27 cellular contexts compared by ENCODE assay signal in the genomic region with DNA sequence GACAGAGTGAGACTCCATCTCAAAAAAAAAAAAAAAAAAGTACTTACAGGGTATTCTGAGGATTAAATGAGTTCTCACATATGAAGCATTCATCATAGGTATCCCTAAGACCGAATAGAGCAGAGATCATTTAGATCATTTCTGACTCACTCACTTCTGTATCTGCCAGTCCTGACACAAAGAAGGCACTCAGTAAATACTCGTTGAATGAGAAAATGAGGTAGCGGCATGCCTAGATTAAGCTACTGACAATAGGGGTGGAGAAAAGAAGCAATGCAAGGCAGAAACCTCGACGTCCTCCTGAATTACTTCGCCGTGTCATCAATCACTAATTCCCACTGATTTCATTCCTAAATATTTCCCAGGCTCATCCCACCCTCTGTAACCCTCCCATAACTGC.
"Had no signal": no experiment of that assay in that cellular context is flagged by ENCODE, and none has a peak within 500 bp of the region (broad histone marks: within the 10 kb centered on the region; RNA-seq: fewer than 3 reads in every experiment).

No MANE protein-coding gene starts in this region.

- H3K9me3 ChIP-seq: adrenal gland, left lung, tibial artery had no signal

- ATAC-seq: activated CD4-positive, alpha-beta T cell treated with anti-CD3 and anti-CD28 coated beads for 36 hours; activated T-cell treated with anti-CD3 and anti-CD28 coated beads, Interleukin-2, amount 50 U/mL, for 4 hours; left lung; natural killer cell treated with Interleukin-12 subunit alpha and Interleukin-12 subunit beta and Interleukin-15 and Interleukin-18, amount 100 ng/mL, for 72 hours; sciatic nerve; stimulated activated effector memory CD8-positive, alpha-beta T cell treated with anti-CD3 and anti-CD28 coated beads, Interleukin-12 subunit alpha, Interleukin-12 subunit beta, amount 100 ng/mL, for 72 hours; stimulated activated naive CD8-positive, alpha-beta T cell treated with anti-CD3 and anti-CD28 coated beads, Interleukin-15, amount 100 ng/mL, for 72 hours; T-helper 17 cell had no signal

- H3K4me3 ChIP-seq: adrenal gland, coronary artery, left lung, lung, tibial artery had no signal

- H3K4me1 ChIP-seq: adrenal gland, left lung, tibial artery had no signal

- H3K4me3 Mint-ChIP-seq: activated B cell treated with CpG ODN at 0.5 μM for 24 hours; activated CD4-positive, alpha-beta T cell treated with anti-CD3 and anti-CD28 coated beads for 36 hours; activated naive CD8-positive, alpha-beta T cell; activated T-cell treated with anti-CD3 and anti-CD28 coated beads, Interleukin-2, amount 50 U/mL, for 4 hours; endodermal cell; natural killer cell treated with Interleukin-12 subunit alpha and Interleukin-12 subunit beta and Interleukin-15 and Interleukin-18, amount 100 ng/mL, for 72 hours; stimulated activated effector memory CD8-positive, alpha-beta T cell treated with anti-CD3 and anti-CD28 coated beads, Interleukin-12 subunit alpha, Interleukin-12 subunit beta, amount 100 ng/mL, for 72 hours; stimulated activated naive CD8-positive, alpha-beta T cell treated with anti-CD3 and anti-CD28 coated beads, Interleukin-15, amount 100 ng/mL, for 72 hours; T-helper 17 cell had no signal

- H3K27ac ChIP-seq: adrenal gland, coronary artery, left lung, tibial artery had no signal

- H3K4me1 Mint-ChIP-seq: activated B cell treated with CpG ODN at 0.5 μM for 24 hours; activated CD4-positive, alpha-beta T cell treated with anti-CD3 and anti-CD28 coated beads for 36 hours; stimulated activated effector memory CD8-positive, alpha-beta T cell treated with anti-CD3 and anti-CD28 coated beads, Interleukin-12 subunit alpha, Interleukin-12 subunit beta, amount 100 ng/mL, for 72 hours; stimulated activated naive CD8-positive, alpha-beta T cell treated with anti-CD3 and anti-CD28 coated beads, Interleukin-15, amount 100 ng/mL, for 72 hours; T-helper 17 cell had no signal

- DNase-seq: activated B cell treated with CpG ODN at 0.5 μM for 24 hours; activated CD4-positive, alpha-beta T cell treated with anti-CD3 and anti-CD28 coated beads for 36 hours; activated CD4-positive, alpha-beta T cell treated with anti-CD3 and anti-CD28 coated beads, Interleukin-2, amount 50 U/mL, for 4 hours; activated CD8-positive, alpha-beta memory T cell treated with anti-CD3 and anti-CD28 coated beads for 24 hours; activated CD8-positive, alpha-beta memory T cell treated with anti-CD3 and anti-CD28 coated beads, Interleukin-2, amount 50 U/mL, for 4 hours; activated naive CD4-positive, alpha-beta T cell; activated T-cell treated with anti-CD3 and anti-CD28 coated beads, Interleukin-2, amount 50 U/mL, for 4 hours; adrenal gland; cerebellar nuclear complex; endodermal cell; erythroblast; foreskin fibroblast; kidney glomerular epithelial cell; left lung; occipital lobe; small intestine; stimulated activated CD4-positive, alpha-beta T cell treated with anti-CD3 and anti-CD28 coated beads, Interleukin-2, amount 100 ng/mL, for 24 hours; stimulated activated naive CD8-positive, alpha-beta T cell treated with anti-CD3 and anti-CD28 coated beads, Interleukin-15, amount 100 ng/mL, for 72 hours; T-helper 17 cell; tibial artery had no signal

- H3K27me3 Mint-ChIP-seq: T-helper 17 cell had no signal

- H3K36me3 Mint-ChIP-seq: activated naive CD8-positive, alpha-beta T cell; natural killer cell treated with Interleukin-12 subunit alpha and Interleukin-12 subunit beta and Interleukin-15 and Interleukin-18, amount 100 ng/mL, for 72 hours; stimulated activated effector memory CD8-positive, alpha-beta T cell treated with anti-CD3 and anti-CD28 coated beads, Interleukin-12 subunit alpha, Interleukin-12 subunit beta, amount 100 ng/mL, for 72 hours had no signal

- H3K36me3 ChIP-seq: adrenal gland, left lung, tibial artery had no signal

- H3K9me3 Mint-ChIP-seq: activated B cell treated with CpG ODN at 0.5 μM for 24 hours; activated T-cell treated with anti-CD3 and anti-CD28 coated beads, Interleukin-2, amount 50 U/mL, for 4 hours; activated T-helper 2 cell treated with anti-CD3 and anti-CD28 coated beads, Interferon-gamma antibody, Interleukin-2, Interleukin-4, amounts not matched to agents 10 μg/mL and 5 μg/mL and 100 μg/mL, durations not matched to agents 14 hours and 24 hours and 36 hours; natural killer cell treated with Interleukin-12 subunit alpha and Interleukin-12 subunit beta and Interleukin-15 and Interleukin-18, amount 100 ng/mL, for 72 hours; stimulated activated effector memory CD8-positive, alpha-beta T cell treated with anti-CD3 and anti-CD28 coated beads, Interleukin-12 subunit alpha, Interleukin-12 subunit beta, amount 100 ng/mL, for 72 hours; stimulated activated naive CD8-positive, alpha-beta T cell treated with anti-CD3 and anti-CD28 coated beads, Interleukin-15, amount 100 ng/mL, for 72 hours had no signal

- H3K27ac Mint-ChIP-seq: activated B cell treated with CpG ODN at 0.5 μM for 24 hours; activated CD4-positive, alpha-beta T cell treated with anti-CD3 and anti-CD28 coated beads for 36 hours; activated naive CD8-positive, alpha-beta T cell; activated T-helper 2 cell treated with anti-CD3 and anti-CD28 coated beads, Interferon-gamma antibody, Interleukin-2, Interleukin-4, amounts not matched to agents 10 μg/mL and 5 μg/mL and 100 μg/mL, durations not matched to agents 14 hours and 24 hours and 36 hours; endodermal cell; natural killer cell treated with Interleukin-12 subunit alpha and Interleukin-12 subunit beta and Interleukin-15 and Interleukin-18, amount 100 ng/mL, for 72 hours; stimulated activated effector memory CD8-positive, alpha-beta T cell treated with anti-CD3 and anti-CD28 coated beads, Interleukin-12 subunit alpha, Interleukin-12 subunit beta, amount 100 ng/mL, for 72 hours; stimulated activated naive CD8-positive, alpha-beta T cell treated with anti-CD3 and anti-CD28 coated beads, Interleukin-15, amount 100 ng/mL, for 72 hours; T-helper 17 cell had no signal
